In the genomic region with DNA sequence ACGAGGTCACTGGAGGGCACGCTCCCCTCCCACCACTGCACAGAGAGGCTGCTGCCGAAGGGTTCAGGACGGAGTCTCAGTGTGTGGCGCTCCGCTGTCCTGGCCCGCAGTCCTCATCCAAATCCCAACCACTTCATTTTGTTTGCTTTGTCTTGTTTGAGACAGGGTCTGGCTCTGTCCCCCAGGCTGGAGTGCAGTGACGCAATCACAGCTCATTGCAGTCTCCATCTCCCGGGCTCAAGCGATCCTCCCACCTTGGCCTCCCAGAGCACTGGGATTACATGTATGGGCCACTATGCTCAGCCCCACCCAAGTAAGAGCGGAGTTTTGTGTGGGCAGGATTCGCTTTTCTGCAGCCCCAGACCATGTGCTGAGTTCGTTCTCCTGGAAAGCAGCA, we compare ENCODE assay signal across 1 cellular context.
TF ChIP-seq lines count a peak whose summit lies in the region.

No MANE protein-coding gene starts in this region.

TF ChIP-seq in HepG2, 621 proteins besides CTCF, POLR2A, EP300 and RAD21:
- no peak for TF ChIP-seq ZNF564 (CRISPR knock-in tag; IDR thresholded peaks at IDR 0.05)
- TF ChIP-seq ZSCAN12 (CRISPR knock-in tag; IDR thresholded peaks at IDR 0.05), result no peak
- peak; percentile 66 for TF ChIP-seq CEBPB (IDR thresholded peaks at IDR 0.05; ENCODE audit: borderline replicate concordance, low read depth, low read length)
- TF ChIP-seq ZNF232 (CRISPR knock-in tag; IDR thresholded peaks at IDR 0.05; ENCODE audit: borderline replicate concordance), result no peak
TF ChIP-seq in HepG2: peak in this region for 1.
